In genomic region chr14:101731187-101732080, GRCh38 we compare ENCODE assay signal across 8 cellular contexts. TPM values are rescaled to one million over a fixed set of nuclear protein-coding genes. Genes with fewer than 3 reads are reported as not detected.
DNase-seq lines count a peak whose midpoint lies in the region; ATAC-seq lines count a peak whose summit lies in the region.

No MANE protein-coding gene starts in this region.

- ATAC-seq in HG02588 (IDR thresholded peaks at IDR 0.05; ENCODE audit: unreplicated experiment) (peak; percentile 88), T-helper 17 cell (peak; percentile 96)

- peaks cover 19% of the 10 kb centered on the region for H3K4me1 Mint-ChIP-seq in T-helper 17 cell

- no peaks in the 10 kb centered on the region for H3K9me3 ChIP-seq in T-helper 17 cell (ENCODE audit: control insufficient read depth, low read length, poor library complexity, severe bottlenecking)

- DNase-seq in GF-D8 (lab: John Stamatoyannopoulos, UW) (peak; percentile 79), NCI-H1105 treated with DMSO at 0.1 percent for 48 hours (lab: John Stamatoyannopoulos, UW) (peak; percentile 74), T-helper 17 cell (peak; percentile 48 to 68 (median 61)), astrocyte of the hippocampus (ENCODE audit: low read depth, low spot score) (peak; percentile 84), iris pigment epithelial cell (ENCODE audit: low read depth) (peak; percentile 87), KG1 (lab: John Stamatoyannopoulos, UW) (no peak)
- peak; percentile 92 for DNase-seq in stimulated activated CD4-positive, alpha-beta T cell treated with anti-CD3 and anti-CD28 coated beads, Interleukin-1b, Interleukin-23, amount 100 ng/mL, for 48 hours

- peak overlapping the region; percentile 85 for H3K4me3 Mint-ChIP-seq in T-helper 17 cell

- H3K27me3 Mint-ChIP-seq in T-helper 17 cell = no peaks in the 10 kb centered on the region

- H3K36me3 Mint-ChIP-seq in T-helper 17 cell (ENCODE audit: low read depth) = no peaks in the 10 kb centered on the region

- H3K27ac Mint-ChIP-seq in T-helper 17 cell = peak overlapping the region; percentile 93

RNA-seq across cellular contexts. Expression of gene PPP2R5C, which starts 30.1 kb away (rescaled TPM):
- 100 to 1,000 TPM; 516 to 530 TPM for total RNA-seq in T-helper 17 cell
